In the genomic region with DNA sequence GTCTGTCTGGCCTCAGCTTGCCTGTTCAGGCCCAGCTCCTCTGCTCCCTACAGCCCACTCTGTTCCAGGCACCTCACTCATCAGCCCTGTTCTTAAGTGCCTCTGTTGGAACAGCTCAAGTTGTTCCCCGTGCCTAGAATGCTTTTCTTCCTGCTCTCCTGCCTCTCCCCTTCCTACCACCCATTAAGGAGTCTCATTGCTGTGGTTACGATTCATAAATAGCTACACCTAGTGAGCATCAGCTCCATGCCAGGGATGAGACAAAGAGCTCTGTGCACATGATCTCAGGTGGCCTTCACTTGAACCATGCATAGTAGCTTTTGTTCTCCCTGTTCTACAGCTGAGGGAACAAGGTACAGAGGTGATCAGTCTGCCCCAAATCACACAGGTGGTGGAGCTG, we compare ENCODE assay signal across 1 cellular context.
TF ChIP-seq lines count a peak whose summit lies in the region.

No MANE protein-coding gene starts in this region.

TF ChIP-seq in HepG2, 621 proteins besides CTCF, POLR2A, EP300 and RAD21:
- TF ChIP-seq ATM (IDR thresholded peaks at IDR 0.05; ENCODE audit: borderline replicate concordance) (no peak), ZNF451 (CRISPR knock-in tag; IDR thresholded peaks at IDR 0.05) (no peak), ZNF12 (CRISPR knock-in tag; IDR thresholded peaks at IDR 0.05) (peak; percentile 83)
- TF ChIP-seq, protein P1, sequence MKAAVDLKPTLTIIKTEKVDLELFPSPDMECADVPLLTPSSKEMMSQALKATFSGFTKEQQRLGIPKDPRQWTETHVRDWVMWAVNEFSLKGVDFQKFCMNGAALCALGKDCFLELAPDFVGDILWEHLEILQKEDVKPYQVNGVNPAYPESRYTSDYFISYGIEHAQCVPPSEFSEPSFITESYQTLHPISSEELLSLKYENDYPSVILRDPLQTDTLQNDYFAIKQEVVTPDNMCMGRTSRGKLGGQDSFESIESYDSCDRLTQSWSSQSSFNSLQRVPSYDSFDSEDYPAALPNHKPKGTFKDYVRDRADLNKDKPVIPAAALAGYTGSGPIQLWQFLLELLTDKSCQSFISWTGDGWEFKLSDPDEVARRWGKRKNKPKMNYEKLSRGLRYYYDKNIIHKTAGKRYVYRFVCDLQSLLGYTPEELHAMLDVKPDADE (CRISPR knock-in tag; IDR thresholded peaks at IDR 0.05), result no peak
- TF ChIP-seq, protein P2, sequence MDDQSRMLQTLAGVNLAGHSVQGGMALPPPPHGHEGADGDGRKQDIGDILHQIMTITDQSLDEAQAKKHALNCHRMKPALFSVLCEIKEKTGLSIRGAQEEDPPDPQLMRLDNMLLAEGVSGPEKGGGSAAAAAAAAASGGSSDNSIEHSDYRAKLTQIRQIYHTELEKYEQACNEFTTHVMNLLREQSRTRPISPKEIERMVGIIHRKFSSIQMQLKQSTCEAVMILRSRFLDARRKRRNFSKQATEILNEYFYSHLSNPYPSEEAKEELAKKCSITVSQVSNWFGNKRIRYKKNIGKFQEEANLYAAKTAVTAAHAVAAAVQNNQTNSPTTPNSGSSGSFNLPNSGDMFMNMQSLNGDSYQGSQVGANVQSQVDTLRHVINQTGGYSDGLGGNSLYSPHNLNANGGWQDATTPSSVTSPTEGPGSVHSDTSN (CRISPR knock-in tag; IDR thresholded peaks at IDR 0.05; ENCODE audit: borderline replicate concordance), result no peak
